13 cellular contexts compared by ENCODE assay signal in the genomic region with DNA sequence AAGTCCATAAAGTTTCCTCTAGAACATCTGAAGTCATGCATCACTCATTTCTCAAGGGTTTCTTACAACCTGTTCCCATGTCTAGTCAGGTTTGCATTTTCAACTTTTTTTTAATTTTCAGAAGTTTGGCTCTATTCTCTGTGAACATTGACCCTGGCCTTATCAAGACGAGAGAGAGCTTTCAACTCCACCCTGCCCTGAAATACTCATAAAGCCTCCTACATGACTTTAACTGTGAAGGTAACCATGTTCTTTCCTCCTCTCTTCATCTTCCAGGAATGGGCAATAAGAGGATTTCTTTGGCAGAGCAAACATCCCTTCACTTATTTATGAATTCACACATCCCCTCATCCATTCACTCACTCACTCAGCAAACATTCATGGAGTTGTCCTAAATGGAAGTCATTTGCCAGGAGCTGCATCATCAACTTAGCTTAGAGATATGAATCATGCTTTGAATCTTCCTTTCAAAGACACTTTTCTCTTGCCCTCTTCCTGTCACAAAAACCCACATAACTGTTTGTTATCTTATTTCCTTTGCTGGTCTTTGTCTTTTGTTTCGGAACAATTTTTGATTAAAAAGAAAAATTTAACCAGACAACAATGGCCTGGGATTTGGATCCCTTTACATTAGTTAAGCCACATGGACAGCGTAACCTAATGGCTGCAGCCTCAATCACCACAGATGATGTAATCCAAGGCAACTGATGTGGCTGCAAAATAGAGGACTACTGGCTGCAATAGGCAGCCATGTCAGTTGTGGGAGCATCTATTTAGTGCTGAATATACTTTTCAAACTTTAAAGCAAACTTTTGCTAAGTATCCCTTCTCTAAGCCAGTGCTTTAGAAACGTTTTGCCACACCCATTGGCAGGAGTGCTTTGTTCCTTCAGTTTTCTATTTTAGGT. TPM values are rescaled to one million over a fixed set of nuclear protein-coding genes. Genes with fewer than 3 reads are reported as not detected.
DNase-seq lines count a peak whose midpoint lies in the region; ATAC-seq and TF ChIP-seq lines count a peak whose summit lies in the region.
"Had no signal": no experiment of that assay in that cellular context is flagged by ENCODE, and none has a peak within 500 bp of the region (broad histone marks: within the 10 kb centered on the region; RNA-seq: fewer than 3 reads in every experiment).

No MANE protein-coding gene starts in this region.

- H4K5ac ChIP-seq in IMR-90 (ENCODE audit: low read depth, low read length): no peak overlapping the region

- no peak overlapping the region for H4K8ac ChIP-seq in IMR-90 (ENCODE audit: low read depth in 2 of 2, low read length in 2 of 2)

- DNase-seq in CD8-positive, alpha-beta T cell: no peak
- DNase-seq in IMR-90: no peak
- peak; percentile 51 for DNase-seq in activated CD4-positive, alpha-beta memory T cell treated with anti-CD3 and anti-CD28 coated beads, Interleukin-2, amount 10 ng/mL, durations not matched to agents 7 days and 5 days
- peak in 2 of 3 donors; percentile 14 to 26 for DNase-seq in immature natural killer cell
- no peak for DNase-seq in G401 (ENCODE audit: low spot score)
- no peak for DNase-seq in GM10266 (ENCODE audit: extremely low spot score)
- DNase-seq: activated CD4-positive, CD25-positive, alpha-beta regulatory T cell treated with anti-CD3 and anti-CD28 coated beads, Interleukin-2, amount 50 U/mL, for 72 hours; dorsolateral prefrontal cortex; NCI-H526; testis had no signal

- no peak for TF ChIP-seq CTCF in CD8-positive, alpha-beta T cell (IDR thresholded peaks at IDR 0.05)
- TF ChIP-seq CTCF in IMR-90 (conservative IDR thresholded peaks at IDR 0.05; ENCODE audit: low read depth, low read length) (no peak), GM10266 (IDR thresholded peaks at IDR 0.05; ENCODE audit: control insufficient read depth, insufficient read depth, low read depth, missing control alignments) (no peak)

- ATAC-seq in CD8-positive, alpha-beta T cell: peak; percentile 36
- ATAC-seq in IMR-90 (ENCODE audit: low read depth) (no peak), GM18870 (IDR thresholded peaks at IDR 0.05; ENCODE audit: unreplicated experiment) (no peak), GM18861 (IDR thresholded peaks at IDR 0.05; ENCODE audit: unreplicated experiment) (no peak)
- ATAC-seq: gastroesophageal sphincter had no signal

- H3K36me3 ChIP-seq in CD8-positive, alpha-beta T cell (ENCODE audit: insufficient read depth, low read length): no peaks in the 10 kb centered on the region
- H3K36me3 ChIP-seq in IMR-90 (ENCODE audit: control insufficient read depth, insufficient read depth, low read length): no peaks in the 10 kb centered on the region
- H3K36me3 ChIP-seq: gastroesophageal sphincter had no signal

- H3K9me3 ChIP-seq in CD8-positive, alpha-beta T cell (ENCODE audit: low read length): no peaks in the 10 kb centered on the region
- H3K9me3 ChIP-seq in IMR-90 (ENCODE audit: control insufficient read depth, insufficient read depth, low read length): no peaks in the 10 kb centered on the region
- H3K9me3 ChIP-seq: testis had no signal

- POLR2A ChIA-PET in CD8-positive, alpha-beta T cell (lab: Charles Lee): interaction anchor here (0.6 to 1.9 kb wide), 6 partner anchors 9 to 72 kb away, joined by 3 to 4 read pairs (median 4); a partner anchor contains a TSS
- POLR2A ChIA-PET in IMR-90 (lab: Charles Lee; ENCODE audit: unreplicated experiment): no interaction called here
- POLR2A ChIA-PET in activated CD4-positive, alpha-beta memory T cell treated with anti-CD3 and anti-CD28 coated beads, Interleukin-2, amount 10 ng/mL, durations not matched to agents 7 days and 5 days (lab: Charles Lee): interaction anchor here (1.0 to 1.9 kb wide), 8 partner anchors 24 to 160 kb away, joined by 3 to 6 read pairs (median 4); no protein-coding TSS in a partner anchor

- H2BK120ac ChIP-seq in IMR-90 (ENCODE audit: low read depth, low read length): no peak overlapping the region

- WGBS in IMR-90 (ENCODE audit: extremely low coverage in 2 of 2, insufficient read length in 1 of 2), 2 experiments: no CpG with 5 or more reads among the region's 4 CpGs

- H3K27ac Mint-ChIP-seq in CD8-positive, alpha-beta T cell: peak overlapping the region; percentile 76
- peak overlapping the region; percentile 90 for H3K27ac Mint-ChIP-seq in activated CD4-positive, alpha-beta memory T cell treated with anti-CD3 and anti-CD28 coated beads, Interleukin-2, amount 10 ng/mL, durations not matched to agents 7 days and 5 days
- H3K27ac Mint-ChIP-seq in immature natural killer cell: peak overlapping the region; percentile 15 to 90 (median 70)

- no peak overlapping the region for H2AK9ac ChIP-seq in IMR-90 (replicated peaks; ENCODE audit: low read depth, low read length, poor library complexity)

- no peak overlapping the region for H2BK15ac ChIP-seq in IMR-90 (ENCODE audit: low read depth, low read length)

- H3K79me1 ChIP-seq in IMR-90 (ENCODE audit: low read depth in 1 of 2, low read length in 2 of 2): no peaks in the 10 kb centered on the region

- H3K27me3 Mint-ChIP-seq in CD8-positive, alpha-beta T cell (ENCODE audit: low read depth): no peaks in the 10 kb centered on the region
- H3K27me3 Mint-ChIP-seq in activated CD4-positive, alpha-beta memory T cell treated with anti-CD3 and anti-CD28 coated beads, Interleukin-2, amount 10 ng/mL, durations not matched to agents 7 days and 5 days: peaks cover 2% of the 10 kb centered on the region
- H3K27me3 Mint-ChIP-seq in immature natural killer cell (ENCODE audit: low read depth in 3 of 3): peaks cover 2 to 12% (median 2%) of the 10 kb centered on the region in 3 donors

- no peak for TF ChIP-seq RAD21 in IMR-90 (IDR thresholded peaks at IDR 0.05; ENCODE audit: low read length)

- H2AK5ac ChIP-seq in IMR-90 (ENCODE audit: low read depth, low read length): no peak overlapping the region

- H3K4me3 ChIP-seq in CD8-positive, alpha-beta T cell (ENCODE audit: low read depth, low read length): peak overlapping the region; percentile 7
- no peak overlapping the region for H3K4me3 ChIP-seq in IMR-90 (ENCODE audit: insufficient read depth, low read depth, low read length)
- H3K4me3 ChIP-seq: dorsolateral prefrontal cortex, gastroesophageal sphincter, testis had no signal

- H2AFZ ChIP-seq in IMR-90 (replicated peaks; ENCODE audit: low read length, poor library complexity): no peak overlapping the region

- BruUV-seq in IMR-90 (replicated peaks; lab: Mats Ljungman, UMichigan): no TSS peak

- H3K56ac ChIP-seq in IMR-90 (ENCODE audit: extremely low read depth, insufficient read depth, low read length): no peak overlapping the region

- no peaks in the 10 kb centered on the region for H3K36me3 Mint-ChIP-seq in CD8-positive, alpha-beta T cell
- peaks cover 42% of the 10 kb centered on the region for H3K36me3 Mint-ChIP-seq in activated CD4-positive, alpha-beta memory T cell treated with anti-CD3 and anti-CD28 coated beads, Interleukin-2, amount 10 ng/mL, durations not matched to agents 7 days and 5 days (ENCODE audit: low read depth)
- H3K36me3 Mint-ChIP-seq in immature natural killer cell: peaks cover 6 to 8% (median 7%) of the 10 kb centered on the region in 3 donors

- no peak overlapping the region for H3K14ac ChIP-seq in IMR-90 (replicated peaks; ENCODE audit: low read depth, low read length)

- no peak for TF ChIP-seq POLR2A in IMR-90 (IDR thresholded peaks at IDR 0.05; ENCODE audit: low read depth, low read length)

- no peaks in the 10 kb centered on the region for H3K9me1 ChIP-seq in IMR-90 (ENCODE audit: insufficient read depth, low read length)

- intact Hi-C loops in CD8-positive, alpha-beta T cell (cut with DNase I, micrococcal nuclease): loop anchor here in 1 of 2 experiments (1.0 to 5.0 kb wide), 3 partner anchors 12 to 48 kb away; no protein-coding TSS in a partner anchor
- intact Hi-C loops in IMR-90 (cut with micrococcal nuclease): no loop called here

- H3K4me3 Mint-ChIP-seq in CD8-positive, alpha-beta T cell: peak overlapping the region; percentile 66
- H3K4me3 Mint-ChIP-seq in activated CD4-positive, alpha-beta memory T cell treated with anti-CD3 and anti-CD28 coated beads, Interleukin-2, amount 10 ng/mL, durations not matched to agents 7 days and 5 days: peak overlapping the region; percentile 18
- H3K4me3 Mint-ChIP-seq in immature natural killer cell: peak overlapping the region; percentile 63 to 76 (median 68)

- H3K27me3 ChIP-seq in CD8-positive, alpha-beta T cell (ENCODE audit: insufficient read depth, low read length): no peaks in the 10 kb centered on the region
- no peaks in the 10 kb centered on the region for H3K27me3 ChIP-seq in IMR-90 (ENCODE audit: control insufficient read depth, insufficient read depth, low read length)
- H3K27me3 ChIP-seq: dorsolateral prefrontal cortex, gastroesophageal sphincter, testis had no signal

- peak overlapping the region; percentile 1 for H3K27ac ChIP-seq in CD8-positive, alpha-beta T cell (ENCODE audit: low read depth, low read length)
- H3K27ac ChIP-seq in IMR-90 (ENCODE audit: insufficient read depth, low read length): no peak overlapping the region
- H3K27ac ChIP-seq: dorsolateral prefrontal cortex, gastroesophageal sphincter, testis had no signal

- no peaks in the 10 kb centered on the region for H4K20me1 ChIP-seq in IMR-90 (ENCODE audit: insufficient read depth, low read length)

- H3K4ac ChIP-seq in IMR-90 (ENCODE audit: low read depth, low read length): no peak overlapping the region

- no peak overlapping the region for H3K18ac ChIP-seq in IMR-90 (ENCODE audit: low read depth, low read length)

- H3K9ac ChIP-seq in IMR-90 (ENCODE audit: low read depth, low read length): no peak overlapping the region

- peaks cover 36% of the 10 kb centered on the region for H3K4me1 ChIP-seq in CD8-positive, alpha-beta T cell (ENCODE audit: insufficient read depth, low read length)
- no peaks in the 10 kb centered on the region for H3K4me1 ChIP-seq in IMR-90 (ENCODE audit: control insufficient read depth, insufficient read depth, low read length)
- H3K4me1 ChIP-seq: gastroesophageal sphincter, testis had no signal

- H2BK5ac ChIP-seq in IMR-90 (ENCODE audit: low read depth, low read length, poor library complexity, severe bottlenecking): no peak overlapping the region

- H3K4me1 Mint-ChIP-seq in CD8-positive, alpha-beta T cell (ENCODE audit: low read depth): peaks cover 49% of the 10 kb centered on the region
- peaks cover 45% of the 10 kb centered on the region for H3K4me1 Mint-ChIP-seq in activated CD4-positive, alpha-beta memory T cell treated with anti-CD3 and anti-CD28 coated beads, Interleukin-2, amount 10 ng/mL, durations not matched to agents 7 days and 5 days
- peaks cover 29 to 31% of the 10 kb centered on the region in 2 donors for H3K4me1 Mint-ChIP-seq in immature natural killer cell

- H3K4me2 ChIP-seq in IMR-90 (ENCODE audit: low read depth, low read length): no peak overlapping the region

- dilution Hi-C loops in IMR-90 (cut with HindIII; ENCODE audit: low sequenced_read_pairs, unreplicated experiment): no loop called here

- in situ Hi-C loops in IMR-90 (cut with MboI; ENCODE audit: low sequenced_read_pairs): no loop called here
- in situ Hi-C loops in G401 (cut with HindIII; ENCODE audit: low sequenced_read_pairs): no loop called here

- H4K91ac ChIP-seq in IMR-90 (ENCODE audit: insufficient read depth, low read depth, low read length): no peak overlapping the region

- no peak overlapping the region for H3K23ac ChIP-seq in IMR-90 (ENCODE audit: low read depth, low read length)

- CTCF ChIA-PET in CD8-positive, alpha-beta T cell (lab: Charles Lee): interaction anchor here (0.7 to 2.8 kb wide), 5 partner anchors 16 to 133 kb away, joined by 3 to 12 read pairs (median 3); no protein-coding TSS in a partner anchor
- CTCF ChIA-PET in IMR-90 (lab: Yijun Ruan, JAX): no interaction called here
- CTCF ChIA-PET in activated CD4-positive, alpha-beta memory T cell treated with anti-CD3 and anti-CD28 coated beads, Interleukin-2, amount 10 ng/mL, durations not matched to agents 7 days and 5 days (lab: Charles Lee): interaction anchor here (0.9 to 3.3 kb wide), 5 partner anchors 11 to 97 kb away, joined by 3 to 11 read pairs (median 4); no protein-coding TSS in a partner anchor

- H2BK20ac ChIP-seq in IMR-90 (ENCODE audit: low read depth, low read length): no peak overlapping the region

- peaks cover 7% of the 10 kb centered on the region for H3K9me3 Mint-ChIP-seq in CD8-positive, alpha-beta T cell
- peaks cover 24% of the 10 kb centered on the region for H3K9me3 Mint-ChIP-seq in activated CD4-positive, alpha-beta memory T cell treated with anti-CD3 and anti-CD28 coated beads, Interleukin-2, amount 10 ng/mL, durations not matched to agents 7 days and 5 days
- H3K9me3 Mint-ChIP-seq in immature natural killer cell: peaks cover 1 to 18% (median 14%) of the 10 kb centered on the region in 6 donors

RNA-seq across cellular contexts. Expression of a gene that starts 43.0 kb away (rescaled TPM):
- 10 to 100 TPM; 27.2 to 28.3 TPM for total RNA-seq in CD8-positive, alpha-beta T cell
- 50.7 and 63.6 TPM in 2 replicates for total RNA-seq in IMR-90 (2012; rRNA removed)
- 19.9 and 23.1 TPM in 2 replicates for polyA plus RNA-seq in IMR-90 (2012; rRNA removed)
- 2.8 and 3.8 TPM in 2 replicates for polyA plus RNA-seq in IMR-90 (2012; cell fraction: cytosol; rRNA removed)
- polyA plus RNA-seq in IMR-90 (2012; cell fraction: nucleus; rRNA removed; ENCODE audit: low replicate concordance): 3.3 and 29.5 TPM in 2 replicates
- 10 to 100 TPM; 28.0 to 28.8 TPM for total RNA-seq in activated CD4-positive, alpha-beta memory T cell treated with anti-CD3 and anti-CD28 coated beads, Interleukin-2, amount 10 ng/mL, durations not matched to agents 7 days and 5 days
- polyA plus RNA-seq in immature natural killer cell: 1 to 10 TPM; 4.5 to 7.4 (median 5.1) TPM
- total RNA-seq in G401 (2014; rRNA removed; shearing (Covaris generic)): 17.8 and 24.5 TPM in 2 replicates

Comparison
In these comparisons a context has a peak if more than half of its experiments do, and no peak if none do; other contexts are left out.
1. DNase-seq: peak in activated CD4-positive, alpha-beta memory T cell treated with anti-CD3 and anti-CD28 coated beads, Interleukin-2, amount 10 ng/mL, durations not matched to agents 7 days and 5 days (single experiment) and immature natural killer cell (2 of 3); none in CD8-positive, alpha-beta T cell (0 of 7), IMR-90 (single experiment), G401 (single experiment) and GM10266 (single experiment).
2. H3K4me3 Mint-ChIP-seq: peak in every context shown above with its lines; median percentile 68 in immature natural killer cell; 66 in CD8-positive, alpha-beta T cell; 18 in activated CD4-positive, alpha-beta memory T cell treated with anti-CD3 and anti-CD28 coated beads, Interleukin-2, amount 10 ng/mL, durations not matched to agents 7 days and 5 days.
3. Peak in every context shown above with its lines, with median percentiles within 50 percentile points of each other: H3K27ac Mint-ChIP-seq.